ENCODE assay signal across 8 cellular contexts in genomic region chr12:123971449-123971769, GRCh38.
DNase-seq lines count a peak whose midpoint lies in the region; ATAC-seq and TF ChIP-seq lines count a peak whose summit lies in the region.

No MANE protein-coding gene starts in this region.

- H3K79me2 ChIP-seq in SU-DHL-6 (ENCODE audit: insufficient read depth, low read length) = peaks cover 5% of the 10 kb centered on the region; the same call in 1 of the 2 replicates

- H3F3A ChIP-seq in SU-DHL-6 (ENCODE audit: insufficient read depth) = peaks cover 5% of the 10 kb centered on the region; the same call in 1 of the 2 replicates

- TF ChIP-seq CTCF in SU-DHL-6 (IDR thresholded peaks at IDR 0.05; ENCODE audit: insufficient read depth, low read length, poor library complexity, severe bottlenecking) = no peak
- no peak for TF ChIP-seq CTCF in fibroblast of mammary gland (conservative IDR thresholded peaks at IDR 0.05; ENCODE audit: control insufficient read depth, insufficient read depth, low read depth, low read length)
- TF ChIP-seq CTCF in retinal pigment epithelial cell (conservative IDR thresholded peaks at IDR 0.05; ENCODE audit: low read depth, low read length) = no peak

- no peak overlapping the region for H2AFZ ChIP-seq in SU-DHL-6 (ENCODE audit: low read depth, low read length, severe bottlenecking)

- no peaks in the 10 kb centered on the region for H3K9me2 ChIP-seq in SU-DHL-6 (replicated peaks; ENCODE audit: insufficient read depth, low read length)

- H3K4me2 ChIP-seq in SU-DHL-6 (ENCODE audit: low read depth, low read length, poor library complexity, severe bottlenecking) = peak overlapping the region; percentile 73

- no peak for DNase-seq in fibroblast of mammary gland (ENCODE audit: low read depth)
- no peak for DNase-seq in retinal pigment epithelial cell (ENCODE audit: low read depth)
- DNase-seq in erythroblast (lab: John Stamatoyannopoulos, UW) = no peak
- no peak for DNase-seq in activated effector memory CD4-positive, alpha-beta T cell treated with Interleukin-2 at 50 U/mL for 16 hours

- H4K20me1 ChIP-seq in SU-DHL-6 (ENCODE audit: low read depth, low read length) = peaks cover 5% of the 10 kb centered on the region; the same call in 1 of the 2 replicates

- H3K9me3 ChIP-seq in ES-I3 (ENCODE audit: control insufficient read depth, insufficient read depth, low read length) = no peaks in the 10 kb centered on the region
- H3K9me3 ChIP-seq in SU-DHL-6 (ENCODE audit: insufficient read depth, low read length) = no peaks in the 10 kb centered on the region

- H3K4me3 ChIP-seq in SU-DHL-6 (ENCODE audit: insufficient read depth, low read length, poor library complexity, severe bottlenecking) (no peak overlapping the region), fibroblast of mammary gland (ENCODE audit: control insufficient read depth, low read depth, low read length) (peak overlapping the region; percentile 64), retinal pigment epithelial cell (ENCODE audit: low read length) (peak overlapping the region; percentile 79)

- TF ChIP-seq POLR2A in erythroblast (IDR thresholded peaks at IDR 0.05; ENCODE audit: low read length) = no peak

- ATAC-seq in HG03039 (IDR thresholded peaks at IDR 0.05; ENCODE audit: unreplicated experiment) = no peak
- no peak for ATAC-seq in GM18502 (IDR thresholded peaks at IDR 0.05; ENCODE audit: poor library complexity, unreplicated experiment)

- H3K27me3 ChIP-seq in SU-DHL-6 (ENCODE audit: low read length) = no peaks in the 10 kb centered on the region

- H3K27ac ChIP-seq in SU-DHL-6 (ENCODE audit: low read depth, low read length) = no peak overlapping the region

- no peaks in the 10 kb centered on the region for H3K36me3 ChIP-seq in ES-I3 (ENCODE audit: insufficient read depth, low read length)
- H3K36me3 ChIP-seq in SU-DHL-6 (ENCODE audit: low read length) = no peaks in the 10 kb centered on the region

- peaks cover 10% of the 10 kb centered on the region for H3K4me1 ChIP-seq in ES-I3 (ENCODE audit: insufficient read depth, low read length)

- H3K9ac ChIP-seq in ES-I3 (ENCODE audit: low read depth, low read length) = peak overlapping the region; percentile 60; the same call in 1 of the 2 replicates
- no peak overlapping the region; the same call in 1 of the 2 replicates for H3K9ac ChIP-seq in SU-DHL-6 (ENCODE audit: low read length)
